In genomic region chr2:10638093-10638492, GRCh38 we compare ENCODE assay signal across 27 cellular contexts.
"Had no signal": no experiment of that assay in that cellular context is flagged by ENCODE, and none has a peak within 500 bp of the region (broad histone marks: within the 10 kb centered on the region; RNA-seq: fewer than 3 reads in every experiment).

No MANE protein-coding gene starts in this region.

- H3K4me3 ChIP-seq: neural progenitor cell, ovary, psoas muscle, right lobe of liver, sigmoid colon, stomach, tibial artery, transverse colon, upper lobe of right lung, uterus had no signal

- FAIRE-seq: small intestine had no signal

- H3K27me3 ChIP-seq: neural progenitor cell, ovary, right lobe of liver, sigmoid colon, stomach, tibial artery, transverse colon, upper lobe of right lung, uterus had no signal

- H3K27me3 Mint-ChIP-seq: progenitor cell of endocrine pancreas; stimulated activated naive B cell treated with anti-CD40 and anti-IgM and Interleukin-4, amounts not matched to agents 10 μg/mL and 1 μg/mL and 100 μg/mL, for 72 hours; stimulated activated naive CD8-positive, alpha-beta T cell treated with anti-CD3 and anti-CD28 coated beads, Interleukin-15, Interleukin-2, amounts not matched to agents 100 ng/mL and 50 ng/mL, for 24 hours; type B pancreatic cell had no signal

- H3K4me1 ChIP-seq: neural progenitor cell, parathyroid adenoma, psoas muscle, right lobe of liver, stomach, tibial artery, transverse colon, upper lobe of right lung, uterus had no signal

- H3K4me2 ChIP-seq: neural progenitor cell had no signal

- H3K36me3 Mint-ChIP-seq: natural killer cell had no signal

- DNase-seq: natural killer cell; occipital lobe; ovary; posterior cingulate gyrus; psoas muscle; right cardiac atrium; right lobe of liver; sigmoid colon; small intestine; stimulated activated CD4-positive, alpha-beta T cell treated with anti-CD3 and anti-CD28 coated beads, Interleukin-15, amount 100 ng/mL, for 24 hours; stimulated activated CD4-positive, alpha-beta T cell treated with anti-CD3 and anti-CD28 coated beads, Interleukin-2, amount 100 ng/mL, for 24 hours; stimulated activated CD4-positive, alpha-beta T cell treated with anti-CD3 and anti-CD28 coated beads, Interleukin-2, amount 100 ng/mL, for 48 hours; stimulated activated CD4-positive, alpha-beta T cell treated with anti-CD3 and anti-CD28 coated beads, Interleukin-4, amount 100 ng/mL, for 24 hours; stimulated activated naive B cell treated with anti-CD40 and anti-IgM and Interleukin-4, amounts not matched to agents 10 μg/mL and 1 μg/mL and 100 μg/mL, for 72 hours; stimulated activated naive CD4-positive, alpha-beta T cell treated with Interleukin-2 at 50 U/mL for 16 hours; stomach; tibial artery; transverse colon; upper lobe of right lung; uterus had no signal

- H3K27ac ChIP-seq: neural progenitor cell, ovary, parathyroid adenoma, psoas muscle, right lobe of liver, sigmoid colon, stomach, tibial artery, transverse colon, upper lobe of right lung, uterus had no signal

- H3K9me3 Mint-ChIP-seq: natural killer cell; nephron; neural progenitor cell; stimulated activated effector memory CD8-positive, alpha-beta T cell treated with anti-CD3 and anti-CD28 coated beads, Interleukin-12 subunit alpha, Interleukin-12 subunit beta, amount 100 ng/mL, for 72 hours; stimulated activated naive B cell treated with anti-CD40 and anti-IgM and Interleukin-4, amounts not matched to agents 10 μg/mL and 1 μg/mL and 100 μg/mL, for 72 hours; stimulated activated naive CD8-positive, alpha-beta T cell treated with anti-CD3 and anti-CD28 coated beads, Interleukin-15, Interleukin-2, amounts not matched to agents 100 ng/mL and 50 ng/mL, for 24 hours; type B pancreatic cell had no signal

- H3K9ac ChIP-seq: neural progenitor cell, parathyroid adenoma had no signal

- H3K27ac Mint-ChIP-seq: natural killer cell; nephron; neural progenitor cell; progenitor cell of endocrine pancreas; stimulated activated naive B cell treated with anti-CD40 and anti-IgM and Interleukin-4, amounts not matched to agents 10 μg/mL and 1 μg/mL and 100 μg/mL, for 72 hours; stimulated activated naive CD8-positive, alpha-beta T cell treated with anti-CD3 and anti-CD28 coated beads, Interleukin-15, Interleukin-2, amounts not matched to agents 100 ng/mL and 50 ng/mL, for 24 hours; type B pancreatic cell had no signal

- H3K79me2 ChIP-seq: parathyroid adenoma had no signal

- H2AFZ ChIP-seq: neural progenitor cell, parathyroid adenoma had no signal

- H3K4me3 Mint-ChIP-seq: natural killer cell; nephron; neural progenitor cell; stimulated activated effector memory CD8-positive, alpha-beta T cell treated with anti-CD3 and anti-CD28 coated beads, Interleukin-12 subunit alpha, Interleukin-12 subunit beta, amount 100 ng/mL, for 72 hours; stimulated activated naive B cell treated with anti-CD40 and anti-IgM and Interleukin-4, amounts not matched to agents 10 μg/mL and 1 μg/mL and 100 μg/mL, for 72 hours; stimulated activated naive CD8-positive, alpha-beta T cell treated with anti-CD3 and anti-CD28 coated beads, Interleukin-15, Interleukin-2, amounts not matched to agents 100 ng/mL and 50 ng/mL, for 24 hours; type B pancreatic cell had no signal

- H3K36me3 ChIP-seq: neural progenitor cell, ovary, uterus had no signal

- ATAC-seq: natural killer cell; psoas muscle; right cardiac atrium; right lobe of liver; stimulated activated effector memory CD8-positive, alpha-beta T cell treated with anti-CD3 and anti-CD28 coated beads, Interleukin-12 subunit alpha, Interleukin-12 subunit beta, amount 100 ng/mL, for 72 hours; stimulated activated naive B cell treated with anti-CD40 and anti-IgM and Interleukin-4, amounts not matched to agents 10 μg/mL and 1 μg/mL and 100 μg/mL, for 72 hours; upper lobe of right lung had no signal

- H3K9me3 ChIP-seq: ovary, psoas muscle, right lobe of liver, sigmoid colon, stomach, tibial artery, transverse colon, upper lobe of right lung, uterus had no signal

- H3K4me1 Mint-ChIP-seq: neural progenitor cell had no signal
